In genomic region chr6:160931378-160932343, GRCh38 we compare ENCODE assay signal across 9 cellular contexts. TPM values are rescaled to one million over a fixed set of nuclear protein-coding genes. Genes with fewer than 3 reads are reported as not detected.
DNase-seq lines count a peak whose midpoint lies in the region; ATAC-seq, FAIRE-seq and TF ChIP-seq lines count a peak whose summit lies in the region.
"Had no signal": no experiment of that assay in that cellular context is flagged by ENCODE, and none has a peak within 500 bp of the region (broad histone marks: within the 10 kb centered on the region; RNA-seq: fewer than 3 reads in every experiment).

No MANE protein-coding gene starts in this region.

- WGBS in A549 (ENCODE audit: missing lambda C conversion rate), result 67% methylated on average over 13 of the region's 14 CpGs
- WGBS in mesenchymal stem cell, result 39% methylated on average over 10 of the region's 14 CpGs

- H3K4me1 Mint-ChIP-seq in activated CD4-positive, alpha-beta T cell treated with anti-CD3 and anti-CD28 coated beads for 36 hours, result peaks cover 2% of the 10 kb centered on the region

- H3K79me2 ChIP-seq in OCI-LY7 (ENCODE audit: insufficient read depth, low read depth, low read length), result no peaks in the 10 kb centered on the region

- H3K9ac ChIP-seq in mesenchymal stem cell (ENCODE audit: low read length), result peak overlapping the region; percentile 79

- no peak for TF ChIP-seq POLR2A in A549 (IDR thresholded peaks at IDR 0.05; ENCODE audit: low read length)

- no peak overlapping the region for H3K23ac ChIP-seq in mesenchymal stem cell (ENCODE audit: low read length in 2 of 2)

- H3K4me1 ChIP-seq in A549 (no peaks in the 10 kb centered on the region), mesenchymal stem cell (ENCODE audit: control insufficient read depth, insufficient read depth, low read depth, low read length) (peaks cover 3% of the 10 kb centered on the region), OCI-LY7 (ENCODE audit: insufficient read depth, low read length, poor library complexity, severe bottlenecking) (no peaks in the 10 kb centered on the region)

- POLR2A ChIA-PET in A549 (lab: Yijun Ruan, JAX) (no interaction called here), OCI-LY7 (lab: Charles Lee) (no interaction called here)
- POLR2A ChIA-PET in activated CD4-positive, alpha-beta T cell treated with anti-CD3 and anti-CD28 coated beads for 36 hours (lab: Charles Lee), result interaction anchor here (0.6 kb wide), 2 partner anchors 47 to 447 kb away, joined by 3 to 4 read pairs; no protein-coding TSS in a partner anchor

- no peak overlapping the region for H3K27ac Mint-ChIP-seq in activated CD4-positive, alpha-beta T cell treated with anti-CD3 and anti-CD28 coated beads for 36 hours
- H3K27ac Mint-ChIP-seq: CD4-positive, alpha-beta T cell had no signal

- H3K4me2 ChIP-seq in A549 (peak overlapping the region; percentile 84), mesenchymal stem cell (ENCODE audit: low read length, poor library complexity, severe bottlenecking) (peak overlapping the region; percentile 99), OCI-LY7 (ENCODE audit: low read length) (no peak overlapping the region)

- CTCF ChIA-PET in A549 (lab: Yijun Ruan, JAX) (interaction anchor here (0.6 to 12.3 kb wide), 33 partner anchors 9 to 454 kb away, joined by 3 to 223 read pairs (median 3); partner anchors contain the start of gene MAP3K4), OCI-LY7 (lab: Charles Lee; ENCODE audit: unreplicated experiment) (no interaction called here)
- CTCF ChIA-PET in activated CD4-positive, alpha-beta T cell treated with anti-CD3 and anti-CD28 coated beads for 36 hours (lab: Charles Lee), result interaction anchor here (0.6 to 8.0 kb wide), 18 partner anchors 8 to 461 kb away, joined by 3 to 200 read pairs (median 4); no protein-coding TSS in a partner anchor

- TF ChIP-seq RAD21 in A549 (conservative IDR thresholded peaks at IDR 0.05 in 1 of 2, IDR thresholded peaks at IDR 0.05 in 1 of 2), result no peak

- H2BK15ac ChIP-seq in mesenchymal stem cell (ENCODE audit: low read depth, poor library complexity, severe bottlenecking), result no peak overlapping the region

- H3K27ac ChIP-seq in A549, result peak overlapping the region in 1 of 2 experiments; percentile 60; a peak in 2 of 6 replicates
- H3K27ac ChIP-seq in mesenchymal stem cell (ENCODE audit: low read length, poor library complexity, severe bottlenecking), result no peak overlapping the region
- H3K27ac ChIP-seq in OCI-LY7 (ENCODE audit: low read depth, low read length, poor library complexity, severe bottlenecking), result no peak overlapping the region

- no peaks in the 10 kb centered on the region for H4K20me1 ChIP-seq in OCI-LY7 (ENCODE audit: insufficient read depth, low read length)

- no peak overlapping the region for H2BK5ac ChIP-seq in mesenchymal stem cell (ENCODE audit: low read depth, low read length, poor library complexity, severe bottlenecking)

- H3K4me3 ChIP-seq in A549 (peak overlapping the region; percentile 41), choroid plexus epithelial cell (ENCODE audit: low read depth, low read length) (peak overlapping the region; percentile 53), mesenchymal stem cell (ENCODE audit: insufficient read depth in 1 of 2, low read depth in 1 of 2, low read length in 2 of 2) (peak overlapping the region; percentile 45 to 79), OCI-LY7 (ENCODE audit: low read depth, low read length, poor library complexity, severe bottlenecking) (no peak overlapping the region)

- H3K36me3 ChIP-seq in mesenchymal stem cell (ENCODE audit: control insufficient read depth in 1 of 2, insufficient read depth in 2 of 2, low read depth in 1 of 2, low read length in 2 of 2) (no peaks in the 10 kb centered on the region), OCI-LY7 (ENCODE audit: insufficient read depth, low read length) (no peaks in the 10 kb centered on the region)

- ATAC-seq in A549 (peak; percentile 66 to 70; a peak in 5 of 6 replicates), GM19463 (IDR thresholded peaks at IDR 0.05; ENCODE audit: unreplicated experiment) (no peak), GM18858 (IDR thresholded peaks at IDR 0.05; ENCODE audit: unreplicated experiment) (no peak)
- no peak for ATAC-seq in activated CD4-positive, alpha-beta T cell treated with anti-CD3 and anti-CD28 coated beads for 36 hours

- no peak overlapping the region for H4K91ac ChIP-seq in mesenchymal stem cell (ENCODE audit: low read length)

- no peak overlapping the region for H2BK120ac ChIP-seq in mesenchymal stem cell (ENCODE audit: low read depth, low read length)

- no peak overlapping the region for H3K4ac ChIP-seq in mesenchymal stem cell (ENCODE audit: low read depth in 1 of 2, low read length in 2 of 2)

- no peak overlapping the region for H3K4me3 Mint-ChIP-seq in activated CD4-positive, alpha-beta T cell treated with anti-CD3 and anti-CD28 coated beads for 36 hours
- H3K4me3 Mint-ChIP-seq: CD4-positive, alpha-beta T cell had no signal

- H3K79me1 ChIP-seq in mesenchymal stem cell (replicated peaks; ENCODE audit: low read length, poor library complexity, severe bottlenecking), result no peaks in the 10 kb centered on the region

- no peaks in the 10 kb centered on the region for H3K36me3 Mint-ChIP-seq in activated CD4-positive, alpha-beta T cell treated with anti-CD3 and anti-CD28 coated beads for 36 hours (ENCODE audit: low read depth)

- intact Hi-C loops in OCI-LY7 (cut with micrococcal nuclease; ENCODE audit: unreplicated experiment), result no loop called here
- intact Hi-C loops in activated CD4-positive, alpha-beta T cell treated with anti-CD3 and anti-CD28 coated beads for 36 hours (cut with DNase I, micrococcal nuclease), result loop anchor here in 1 of 2 experiments (2.0 kb wide), 1 partner anchor 221 kb away; no protein-coding TSS in a partner anchor

- TF ChIP-seq CTCF in A549 (IDR thresholded peaks at IDR 0.05), result no peak
- TF ChIP-seq CTCF in choroid plexus epithelial cell (conservative IDR thresholded peaks at IDR 0.05; ENCODE audit: low read depth, low read length), result peak; percentile 8
- TF ChIP-seq CTCF in OCI-LY7 (conservative IDR thresholded peaks at IDR 0.05; ENCODE audit: low read length), result no peak

- peak overlapping the region; percentile 35 for H4K8ac ChIP-seq in mesenchymal stem cell (ENCODE audit: low read length)

- no TSS peak for BruUV-seq in OCI-LY7 (replicated peaks; lab: Mats Ljungman, UMichigan)

- peaks cover 35% of the 10 kb centered on the region for H3K27me3 Mint-ChIP-seq in activated CD4-positive, alpha-beta T cell treated with anti-CD3 and anti-CD28 coated beads for 36 hours

- peaks cover 0 to 10% of the 10 kb centered on the region in 2 experiments for H3K27me3 ChIP-seq in mesenchymal stem cell (ENCODE audit: control insufficient read depth in 1 of 2, insufficient read depth in 1 of 2, low read length in 2 of 2)

- FAIRE-seq in A549 (lab: Jason Lieb, UNC), result no peak

- no peak overlapping the region for H2AK5ac ChIP-seq in mesenchymal stem cell (ENCODE audit: low read length, severe bottlenecking)

- H3K14ac ChIP-seq in mesenchymal stem cell (ENCODE audit: low read length in 2 of 2), result no peak overlapping the region

- TF ChIP-seq EP300 in A549 (IDR thresholded peaks at IDR 0.05), result no peak

- no peaks in the 10 kb centered on the region for H3K9me3 Mint-ChIP-seq in activated CD4-positive, alpha-beta T cell treated with anti-CD3 and anti-CD28 coated beads for 36 hours (ENCODE audit: low read depth)
- H3K9me3 Mint-ChIP-seq: CD4-positive, alpha-beta T cell had no signal

- no peak overlapping the region for H3K18ac ChIP-seq in mesenchymal stem cell (ENCODE audit: low read depth in 1 of 2, low read length in 2 of 2)

- no peaks in the 10 kb centered on the region for H3K9me2 ChIP-seq in OCI-LY7 (ENCODE audit: insufficient read depth, low read length)

- H3K9me3 ChIP-seq in A549 (no peaks in the 10 kb centered on the region), mesenchymal stem cell (ENCODE audit: control insufficient read depth, low read length) (peaks cover 7% of the 10 kb centered on the region), OCI-LY7 (ENCODE audit: low read length) (no peaks in the 10 kb centered on the region)

- H2AFZ ChIP-seq in mesenchymal stem cell (ENCODE audit: low read depth, low read length) (peak overlapping the region; percentile 20), OCI-LY7 (ENCODE audit: low read length) (no peak overlapping the region)

- DNase-seq in A549 (ENCODE audit: low read depth in 1 of 2, low spot score in 1 of 2) (no peak), Kasumi-1 (lab: John Stamatoyannopoulos, UW) (peak; percentile 11 to 32), choroid plexus epithelial cell (ENCODE audit: low read depth) (no peak), mesenchymal stem cell (peak; percentile 9), OCI-LY7 (ENCODE audit: low spot score) (no peak)
- no peak for DNase-seq in activated CD4-positive, alpha-beta T cell treated with anti-CD3 and anti-CD28 coated beads for 36 hours

- no peak overlapping the region for H2BK12ac ChIP-seq in mesenchymal stem cell (ENCODE audit: low read length in 2 of 2)

TF ChIP-seq in A549, 52 proteins besides CTCF, POLR2A, EP300 and RAD21 (continues in another document):
- TF ChIP-seq TP53 (CRISPR knock-in tag; IDR thresholded peaks at IDR 0.05), result no peak
- TF ChIP-seq FOSB (CRISPR knock-in tag; IDR thresholded peaks at IDR 0.05), result no peak
- no peak for TF ChIP-seq BCL3 (IDR thresholded peaks at IDR 0.05)
- no peak for TF ChIP-seq RFX5 (IDR thresholded peaks at IDR 0.05)
- no peak for TF ChIP-seq SMC3 (IDR thresholded peaks at IDR 0.05)
- no peak for TF ChIP-seq CHD4 (IDR thresholded peaks at IDR 0.05; ENCODE audit: borderline replicate concordance)
- no peak for TF ChIP-seq HEYL (CRISPR knock-in tag; IDR thresholded peaks at IDR 0.05)

RNA-seq across cellular contexts. Expression of gene MAP3K4, which starts 59.9 kb away (rescaled TPM):
- polyA plus RNA-seq in A549 (2011; rRNA removed) (13.4 and 14.0 TPM in 2 replicates), A549 (2017; fragmentation: RNase III; extraction: RNeasy Plus Mini Kit Qiagen cat#74134 plus additional on column Dnase treatment) (7.3 to 7.7 TPM (median 7.3 TPM) in 3 replicates)
- 3.9 and 4.3 TPM in 2 replicates for polyA plus RNA-seq in A549 (2012; cell fraction: cytosol; rRNA removed)
- 8.6 and 13.0 TPM in 2 replicates for polyA plus RNA-seq in A549 (2012; cell fraction: nucleus; rRNA removed)
- 19.1 and 19.4 TPM in 2 replicates for polyA minus RNA-seq in A549 (2011; rRNA and poly(A)+ RNA removed)
- polyA plus RNA-seq in mesenchymal stem cell (2013, experiment 1 of 2), result 10.3 TPM
- 8.7 TPM for polyA plus RNA-seq in mesenchymal stem cell (2013, experiment 2 of 2)
- total RNA-seq in OCI-LY7 (2014; rRNA removed; shearing (Covaris generic)), result 21.7 and 30.3 TPM in 2 replicates
- total RNA-seq in OCI-LY7 (2022), result 36.6 and 38.7 TPM in 2 replicates
- 10 to 100 TPM; 45.3 to 61.2 TPM for total RNA-seq in activated CD4-positive, alpha-beta T cell treated with anti-CD3 and anti-CD28 coated beads for 36 hours

Comparison
In these comparisons a context has a peak if more than half of its experiments do, and no peak if none do; other contexts are left out.
1. ATAC-seq: peak in A549 (2 of 2); none in GM19463 (single experiment), activated CD4-positive, alpha-beta T cell treated with anti-CD3 and anti-CD28 coated beads for 36 hours (single experiment) and GM18858 (single experiment).
2. DNase-seq: peak in Kasumi-1 (2 of 2) and mesenchymal stem cell (single experiment); none in A549 (0 of 2), choroid plexus epithelial cell (single experiment), OCI-LY7 (single experiment) and activated CD4-positive, alpha-beta T cell treated with anti-CD3 and anti-CD28 coated beads for 36 hours (single experiment).